ENCODE assay signal across 2 cellular contexts in genomic region chr3:168141405-168141993, GRCh38.
A peak's percentile ranks its signal among the peaks of the same experiment; 100 is the strongest.
TF ChIP-seq lines count a peak whose summit lies in the region.

No MANE protein-coding gene starts in this region.

TF ChIP-seq in GM23338, 12 proteins besides CTCF, POLR2A, EP300 and RAD21:
- TF ChIP-seq JUNB (IDR thresholded peaks at IDR 0.05; ENCODE audit: unreplicated experiment) (no peak), ZNF462 (CRISPR knock-in tag; IDR thresholded peaks at IDR 0.05) (no peak), CREB1 (CRISPR knock-in tag; IDR thresholded peaks at IDR 0.05; ENCODE audit: low read depth) (no peak), POLR2AphosphoS5 (IDR thresholded peaks at IDR 0.05; ENCODE audit: low read depth) (no peak), STAT1 (IDR thresholded peaks at IDR 0.05; ENCODE audit: unreplicated experiment) (no peak), EZH2 (IDR thresholded peaks at IDR 0.05; ENCODE audit: low read depth, unreplicated experiment) (no peak), ZNF114 (CRISPR knock-in tag; IDR thresholded peaks at IDR 0.05) (no peak), EZH2phosphoT487 (IDR thresholded peaks at IDR 0.05; ENCODE audit: unreplicated experiment) (no peak), ZNF331 (CRISPR knock-in tag; IDR thresholded peaks at IDR 0.05; ENCODE audit: low read depth) (no peak), NANOG (IDR thresholded peaks at IDR 0.05; ENCODE audit: borderline replicate concordance) (no peak)
- TF ChIP-seq, protein P1, sequence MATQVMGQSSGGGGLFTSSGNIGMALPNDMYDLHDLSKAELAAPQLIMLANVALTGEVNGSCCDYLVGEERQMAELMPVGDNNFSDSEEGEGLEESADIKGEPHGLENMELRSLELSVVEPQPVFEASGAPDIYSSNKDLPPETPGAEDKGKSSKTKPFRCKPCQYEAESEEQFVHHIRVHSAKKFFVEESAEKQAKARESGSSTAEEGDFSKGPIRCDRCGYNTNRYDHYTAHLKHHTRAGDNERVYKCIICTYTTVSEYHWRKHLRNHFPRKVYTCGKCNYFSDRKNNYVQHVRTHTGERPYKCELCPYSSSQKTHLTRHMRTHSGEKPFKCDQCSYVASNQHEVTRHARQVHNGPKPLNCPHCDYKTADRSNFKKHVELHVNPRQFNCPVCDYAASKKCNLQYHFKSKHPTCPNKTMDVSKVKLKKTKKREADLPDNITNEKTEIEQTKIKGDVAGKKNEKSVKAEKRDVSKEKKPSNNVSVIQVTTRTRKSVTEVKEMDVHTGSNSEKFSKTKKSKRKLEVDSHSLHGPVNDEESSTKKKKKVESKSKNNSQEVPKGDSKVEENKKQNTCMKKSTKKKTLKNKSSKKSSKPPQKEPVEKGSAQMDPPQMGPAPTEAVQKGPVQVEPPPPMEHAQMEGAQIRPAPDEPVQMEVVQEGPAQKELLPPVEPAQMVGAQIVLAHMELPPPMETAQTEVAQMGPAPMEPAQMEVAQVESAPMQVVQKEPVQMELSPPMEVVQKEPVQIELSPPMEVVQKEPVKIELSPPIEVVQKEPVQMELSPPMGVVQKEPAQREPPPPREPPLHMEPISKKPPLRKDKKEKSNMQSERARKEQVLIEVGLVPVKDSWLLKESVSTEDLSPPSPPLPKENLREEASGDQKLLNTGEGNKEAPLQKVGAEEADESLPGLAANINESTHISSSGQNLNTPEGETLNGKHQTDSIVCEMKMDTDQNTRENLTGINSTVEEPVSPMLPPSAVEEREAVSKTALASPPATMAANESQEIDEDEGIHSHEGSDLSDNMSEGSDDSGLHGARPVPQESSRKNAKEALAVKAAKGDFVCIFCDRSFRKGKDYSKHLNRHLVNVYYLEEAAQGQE (IDR thresholded peaks at IDR 0.05; ENCODE audit: unreplicated experiment): no peak
- TF ChIP-seq, protein P2, sequence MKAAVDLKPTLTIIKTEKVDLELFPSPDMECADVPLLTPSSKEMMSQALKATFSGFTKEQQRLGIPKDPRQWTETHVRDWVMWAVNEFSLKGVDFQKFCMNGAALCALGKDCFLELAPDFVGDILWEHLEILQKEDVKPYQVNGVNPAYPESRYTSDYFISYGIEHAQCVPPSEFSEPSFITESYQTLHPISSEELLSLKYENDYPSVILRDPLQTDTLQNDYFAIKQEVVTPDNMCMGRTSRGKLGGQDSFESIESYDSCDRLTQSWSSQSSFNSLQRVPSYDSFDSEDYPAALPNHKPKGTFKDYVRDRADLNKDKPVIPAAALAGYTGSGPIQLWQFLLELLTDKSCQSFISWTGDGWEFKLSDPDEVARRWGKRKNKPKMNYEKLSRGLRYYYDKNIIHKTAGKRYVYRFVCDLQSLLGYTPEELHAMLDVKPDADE (IDR thresholded peaks at IDR 0.05): no peak

TF ChIP-seq in GM12878, 131 proteins besides CTCF, POLR2A, EP300 and RAD21:
- TF ChIP-seq SPI1 (IDR thresholded peaks at IDR 0.05; ENCODE audit: borderline replicate concordance, insufficient read depth, low read depth, low read length) (peak; percentile 75), CBX3 (IDR thresholded peaks at IDR 0.05; ENCODE audit: borderline replicate concordance, low read depth) (no peak), NFIC (IDR thresholded peaks at IDR 0.05; ENCODE audit: low read depth, low read length) (no peak), IKZF2 (IDR thresholded peaks at IDR 0.05) (peak in 1 of 2 experiments; percentile 13; a peak in 1 of 4 replicates), BHLHE40 (IDR thresholded peaks at IDR 0.05; ENCODE audit: borderline replicate concordance in 1 of 2, low read depth in 2 of 2, low read length in 1 of 2) (peak in 1 of 2 experiments; percentile 71; a peak in 3 of 4 replicates), TBL1XR1 (IDR thresholded peaks at IDR 0.05; ENCODE audit: low read depth, low read length) (no peak)
